In genomic region chr15:81297147-81297572, GRCh38 we compare ENCODE assay signal across 9 cellular contexts. TPM values are rescaled to one million over a fixed set of nuclear protein-coding genes. Genes with fewer than 3 reads are reported as not detected.
A peak's percentile ranks its signal among the peaks of the same experiment; 100 is the strongest.
DNase-seq lines count a peak whose midpoint lies in the region; ATAC-seq and TF ChIP-seq lines count a peak whose summit lies in the region.
"Had no signal": no experiment of that assay in that cellular context is flagged by ENCODE, and none has a peak within 500 bp of the region (broad histone marks: within the 10 kb centered on the region; RNA-seq: fewer than 3 reads in every experiment).

No MANE protein-coding gene starts in this region.

- no peak overlapping the region for H2AFZ ChIP-seq in HCT116 (ENCODE audit: low read depth, low read length, poor library complexity, severe bottlenecking)

- BruUV-seq in A673 (replicated peaks; lab: Mats Ljungman, UMichigan) (no TSS peak), HCT116 (replicated peaks; lab: Mats Ljungman, UMichigan) (no TSS peak)

- peak overlapping the region; percentile 100 for H3K4me3 Mint-ChIP-seq in activated naive CD8-positive, alpha-beta T cell treated with anti-CD3 and anti-CD28 coated beads, Interleukin-2, amount 10 ng/mL, durations not matched to agents 7 days and 5 days
- peak overlapping the region; percentile 99 for H3K4me3 Mint-ChIP-seq in memory B cell

- DNase-seq in A673 (ENCODE audit: low spot score): peak; percentile 37
- peak; percentile 44 for DNase-seq in HCT116 (ENCODE audit: low read depth, low spot score)
- DNase-seq in activated naive CD8-positive, alpha-beta T cell treated with anti-CD3 and anti-CD28 coated beads, Interleukin-2, amount 10 ng/mL, durations not matched to agents 7 days and 5 days: no peak
- no peak for DNase-seq in memory B cell (ENCODE audit: low spot score in 2 of 2)
- no peak for DNase-seq in GM20000 (ENCODE audit: low spot score)
- no peak for DNase-seq in NCI-H187 treated with DMSO at 0.1 percent for 48 hours (lab: John Stamatoyannopoulos, UW)
- DNase-seq in NOMO-1 (lab: John Stamatoyannopoulos, UW; ENCODE audit: unreplicated experiment in 2 of 2): no peak
- DNase-seq: erythroblast had no signal

- peak overlapping the region; percentile 98 for H3K27ac Mint-ChIP-seq in activated naive CD8-positive, alpha-beta T cell treated with anti-CD3 and anti-CD28 coated beads, Interleukin-2, amount 10 ng/mL, durations not matched to agents 7 days and 5 days
- peak overlapping the region; percentile 95 for H3K27ac Mint-ChIP-seq in memory B cell

- no peaks in the 10 kb centered on the region for H4K20me1 ChIP-seq in HCT116 (ENCODE audit: insufficient read depth)

- H3K9me2 ChIP-seq in HCT116 (ENCODE audit: insufficient read depth): no peaks in the 10 kb centered on the region

- TF ChIP-seq RAD21 in HCT116 (IDR thresholded peaks at IDR 0.05; ENCODE audit: low read depth): no peak

- H3K4me1 Mint-ChIP-seq in activated naive CD8-positive, alpha-beta T cell treated with anti-CD3 and anti-CD28 coated beads, Interleukin-2, amount 10 ng/mL, durations not matched to agents 7 days and 5 days: peaks cover 48% of the 10 kb centered on the region
- H3K4me1 Mint-ChIP-seq in memory B cell: peaks cover 70% of the 10 kb centered on the region

- CTCF ChIA-PET in A673 (lab: Charles Lee): interaction anchor here (0.9 to 1.0 kb wide), 2 partner anchors 22 to 104 kb away, joined by 3 read pairs; no protein-coding TSS in a partner anchor
- CTCF ChIA-PET in HCT116 (lab: Charles Lee): no interaction called here

- no peaks in the 10 kb centered on the region for H3K27me3 Mint-ChIP-seq in activated naive CD8-positive, alpha-beta T cell treated with anti-CD3 and anti-CD28 coated beads, Interleukin-2, amount 10 ng/mL, durations not matched to agents 7 days and 5 days
- H3K27me3 Mint-ChIP-seq in memory B cell: no peaks in the 10 kb centered on the region

- POLR2A ChIA-PET in A673 (lab: Charles Lee; ENCODE audit: low non-redundant PET) (interaction anchor here (0.5 kb wide), 1 partner anchor 847 kb away, joined by 4 read pairs; no protein-coding TSS in a partner anchor), HCT116 (lab: Charles Lee) (no interaction called here)
- POLR2A ChIA-PET in activated naive CD8-positive, alpha-beta T cell treated with anti-CD3 and anti-CD28 coated beads, Interleukin-2, amount 10 ng/mL, durations not matched to agents 7 days and 5 days (lab: Charles Lee): interaction anchor here (1.1 to 8.4 kb wide), 5 partner anchors 10 to 26 kb away, joined by 11 to 97 read pairs (median 44); partner anchors contain the start of gene STARD5

- H3K27me3 ChIP-seq in A673 (replicated peaks; ENCODE audit: insufficient read depth, low read depth, low read length, poor library complexity): no peaks in the 10 kb centered on the region
- H3K27me3 ChIP-seq in HCT116 (ENCODE audit: insufficient read depth, low read length): no peaks in the 10 kb centered on the region

- no peak overlapping the region for H3K9ac ChIP-seq in HCT116 (ENCODE audit: low read length)

- peak overlapping the region; percentile 68 for H3K4me2 ChIP-seq in HCT116 (ENCODE audit: low read length)

- intact Hi-C loops in A673 (cut with micrococcal nuclease; ENCODE audit: unreplicated experiment): no loop called here
- intact Hi-C loops in HCT116 (cut with micrococcal nuclease): no loop called here

- H3K4me3 ChIP-seq in A673 (ENCODE audit: low read depth, low read length, poor library complexity, severe bottlenecking) (no peak overlapping the region), HCT116 (replicated peaks in 1 of 2; ENCODE audit: low read depth in 1 of 2, low read length in 2 of 2) (peak overlapping the region in 1 of 2 experiments; percentile 13; a peak in 1 of 4 replicates)

- H3K9me3 ChIP-seq in A673 (ENCODE audit: low read depth, low read length, poor library complexity, severe bottlenecking) (no peaks in the 10 kb centered on the region), HCT116 (ENCODE audit: control insufficient read depth in 1 of 2, insufficient read depth in 1 of 2, low read depth in 1 of 2, low read length in 2 of 2) (no peaks in the 10 kb centered on the region)

- H3K36me3 Mint-ChIP-seq in activated naive CD8-positive, alpha-beta T cell treated with anti-CD3 and anti-CD28 coated beads, Interleukin-2, amount 10 ng/mL, durations not matched to agents 7 days and 5 days: peaks cover 59% of the 10 kb centered on the region
- peaks cover 55% of the 10 kb centered on the region for H3K36me3 Mint-ChIP-seq in memory B cell

- H3K27ac ChIP-seq in A673 (ENCODE audit: low read depth, low read length, poor library complexity, severe bottlenecking): no peak overlapping the region
- no peak overlapping the region for H3K27ac ChIP-seq in HCT116 (ENCODE audit: low read depth, low read length)

- peaks cover 17% of the 10 kb centered on the region for H3K4me1 ChIP-seq in A673 (ENCODE audit: insufficient read depth, low read length, poor library complexity, severe bottlenecking)
- peaks cover 11 to 22% of the 10 kb centered on the region in 2 experiments for H3K4me1 ChIP-seq in HCT116 (ENCODE audit: control insufficient read depth in 1 of 2, insufficient read depth in 2 of 2, low read length in 2 of 2)

- no peak for TF ChIP-seq CTCF in A673 (conservative IDR thresholded peaks at IDR 0.05; ENCODE audit: low read depth, low read length)
- no peak for TF ChIP-seq CTCF in HCT116 (IDR thresholded peaks at IDR 0.05 in 2 of 3, conservative IDR thresholded peaks at IDR 0.05 in 1 of 3; ENCODE audit: borderline replicate concordance in 1 of 3, insufficient read depth in 1 of 3, low read depth in 2 of 3, low read length in 2 of 3)
- no peak for TF ChIP-seq CTCF in GM20000 (IDR thresholded peaks at IDR 0.05; ENCODE audit: extremely low read depth, missing control alignments)

- ATAC-seq in HCT116 (peak; percentile 82), memory B cell (ENCODE audit: low read depth) (no peak), GM19351 (IDR thresholded peaks at IDR 0.05; ENCODE audit: unreplicated experiment) (no peak)
- no peak for ATAC-seq in activated naive CD8-positive, alpha-beta T cell treated with anti-CD3 and anti-CD28 coated beads, Interleukin-2, amount 10 ng/mL, durations not matched to agents 7 days and 5 days (ENCODE audit: low read depth)

- H3K36me3 ChIP-seq in A673 (ENCODE audit: insufficient read depth, low read length, poor library complexity, severe bottlenecking) (no peaks in the 10 kb centered on the region), HCT116 (ENCODE audit: control insufficient read depth in 1 of 2, insufficient read depth in 2 of 2, low read length in 2 of 2) (no peaks in the 10 kb centered on the region)

- no peaks in the 10 kb centered on the region for H3K79me2 ChIP-seq in HCT116 (ENCODE audit: insufficient read depth, low read length)

- TF ChIP-seq POLR2A in HCT116 (IDR thresholded peaks at IDR 0.05; ENCODE audit: borderline replicate concordance, extremely low read depth, insufficient read depth, insufficient read length): no peak

- H3K9me3 Mint-ChIP-seq in activated naive CD8-positive, alpha-beta T cell treated with anti-CD3 and anti-CD28 coated beads, Interleukin-2, amount 10 ng/mL, durations not matched to agents 7 days and 5 days: no peaks in the 10 kb centered on the region
- H3K9me3 Mint-ChIP-seq in memory B cell: no peaks in the 10 kb centered on the region

- RAD21 ChIA-PET in HCT116 (lab: Charles Lee; ENCODE audit: low non-redundant PET in 1 of 2, low total read pairs in 2 of 2, uncharacterized antibody in 2 of 2, unreplicated experiment in 2 of 2): no interaction called here

TF ChIP-seq in HCT116, 20 proteins besides CTCF, POLR2A, EP300 and RAD21 (continues in another document):
- no peak for TF ChIP-seq ZNF274 (IDR thresholded peaks at IDR 0.05; ENCODE audit: low read depth, low read length)
- TF ChIP-seq CBX3 (IDR thresholded peaks at IDR 0.05; ENCODE audit: low read depth): no peak
- TF ChIP-seq FOSL1 (IDR thresholded peaks at IDR 0.05; ENCODE audit: low read depth): peak; percentile 51
- TF ChIP-seq POLR2AphosphoS5 (IDR thresholded peaks at IDR 0.05; ENCODE audit: low read depth, low read length): 0 out of 2 replicates have a peak, but pooled peaks have one; percentile 26
- TF ChIP-seq SIN3A (IDR thresholded peaks at IDR 0.05; ENCODE audit: low read depth): no peak; the same call in 1 of the 2 replicates
- no peak for TF ChIP-seq SRF (IDR thresholded peaks at IDR 0.05; ENCODE audit: low read depth)
- TF ChIP-seq EZH2phosphoT487 (IDR thresholded peaks at IDR 0.05; ENCODE audit: borderline replicate concordance): no peak
- TF ChIP-seq ZFX (IDR thresholded peaks at IDR 0.05): no peak
- no peak for TF ChIP-seq TCF7L2 (IDR thresholded peaks at IDR 0.05; ENCODE audit: borderline replicate concordance, extremely low read depth, insufficient read depth, insufficient read length)
- peak; percentile 87 for TF ChIP-seq CEBPB (IDR thresholded peaks at IDR 0.05; ENCODE audit: low read depth)
- peak; percentile 70 for TF ChIP-seq JUND (IDR thresholded peaks at IDR 0.05)
- TF ChIP-seq ATF3 (IDR thresholded peaks at IDR 0.05): no peak
- TF ChIP-seq ZBTB33 (IDR thresholded peaks at IDR 0.05; ENCODE audit: extremely low read depth, insufficient replicate concordance, low read length): no peak
- TF ChIP-seq EGR1 (IDR thresholded peaks at IDR 0.05; ENCODE audit: low read depth): 0 out of 2 replicates have a peak, but pooled peaks have one; percentile 36

RNA-seq across cellular contexts. Expression of gene STARD5, which starts 26.8 kb away (rescaled TPM):
- total RNA-seq in A673 (2021) (0.54 and 2.1 TPM in 2 replicates), HCT116 (2021; ENCODE audit: unreplicated experiment) (4.0 TPM)
- polyA plus RNA-seq in HCT116 (2012): 4.3 and 5.3 TPM in 2 replicates
- total RNA-seq in activated naive CD8-positive, alpha-beta T cell treated with anti-CD3 and anti-CD28 coated beads, Interleukin-2, amount 10 ng/mL, durations not matched to agents 7 days and 5 days: 1 to 10 TPM; 5.4 to 7.2 TPM

Comparison
In these comparisons a context has a peak if more than half of its experiments do, and no peak if none do; other contexts are left out.
1. DNase-seq: peak in A673 (single experiment) and HCT116 (single experiment); none in activated naive CD8-positive, alpha-beta T cell treated with anti-CD3 and anti-CD28 coated beads, Interleukin-2, amount 10 ng/mL, durations not matched to agents 7 days and 5 days (single experiment), memory B cell (0 of 2), GM20000 (single experiment), NCI-H187 treated with DMSO at 0.1 percent for 48 hours (single experiment) and NOMO-1 (0 of 2).